In genomic region chr6:79869184-79869583, GRCh38 we compare ENCODE assay signal across 1 cellular context.
TF ChIP-seq lines count a peak whose summit lies in the region.

No MANE protein-coding gene starts in this region.

TF ChIP-seq in HCT116, 20 proteins besides CTCF, POLR2A, EP300 and RAD21 (continued from another document):
- TF ChIP-seq JUND (IDR thresholded peaks at IDR 0.05) = no peak
- no peak for TF ChIP-seq CEBPB (IDR thresholded peaks at IDR 0.05; ENCODE audit: low read depth)
- TF ChIP-seq TCF7L2 (IDR thresholded peaks at IDR 0.05; ENCODE audit: borderline replicate concordance, extremely low read depth, insufficient read depth, insufficient read length) = no peak
- no peak for TF ChIP-seq POLR2AphosphoS5 (IDR thresholded peaks at IDR 0.05; ENCODE audit: low read depth, low read length)
- no peak for TF ChIP-seq ZFX (IDR thresholded peaks at IDR 0.05)
